In the genomic region with DNA sequence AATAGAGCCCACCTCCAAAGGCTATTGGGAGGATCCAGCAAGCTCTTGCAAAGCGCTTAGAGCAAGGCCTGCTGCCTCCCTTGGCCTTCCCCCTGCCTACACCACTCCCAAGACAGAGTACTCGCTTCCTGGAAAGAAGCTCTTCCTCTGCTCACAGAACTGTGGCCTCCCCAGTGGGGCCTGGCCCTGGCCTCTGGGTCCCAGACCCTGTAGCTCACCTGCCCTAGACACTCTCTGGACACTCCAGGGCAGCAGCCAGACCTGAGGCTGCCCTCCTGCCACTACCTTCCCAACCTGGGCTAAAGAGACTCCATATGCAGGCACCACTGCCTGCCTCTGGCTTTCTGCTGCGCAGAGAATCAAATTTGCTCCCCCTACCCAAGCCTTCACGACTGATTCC, we compare ENCODE assay signal across 1 cellular context.
TF ChIP-seq lines count a peak whose summit lies in the region.

No MANE protein-coding gene starts in this region.

TF ChIP-seq in H1, 55 proteins besides CTCF, POLR2A, EP300 and RAD21:
- TF ChIP-seq GTF2F1 (IDR thresholded peaks at IDR 0.05; ENCODE audit: borderline replicate concordance, low read depth, low read length) (no peak), TEAD4 (IDR thresholded peaks at IDR 0.05; ENCODE audit: low read depth, low read length) (no peak), CHD1 (IDR thresholded peaks at IDR 0.05; ENCODE audit: low read depth, low read length) (no peak), BACH1 (IDR thresholded peaks at IDR 0.05; ENCODE audit: low read length) (no peak), SIX5 (IDR thresholded peaks at IDR 0.05; ENCODE audit: low read depth, low read length) (no peak), POLR2AphosphoS5 (IDR thresholded peaks at IDR 0.05; ENCODE audit: low read depth, low read length) (no peak), SRF (IDR thresholded peaks at IDR 0.05; ENCODE audit: low read depth, low read length) (no peak), EGR1 (IDR thresholded peaks at IDR 0.05; ENCODE audit: borderline replicate concordance, low read depth, low read length) (no peak), HDAC2 (IDR thresholded peaks at IDR 0.05; ENCODE audit: borderline replicate concordance in 1 of 2, low read depth in 2 of 2, low read length in 2 of 2) (no peak), TAF1 (IDR thresholded peaks at IDR 0.05; ENCODE audit: low read depth, low read length) (no peak), SIRT6 (IDR thresholded peaks at IDR 0.05; ENCODE audit: low read length) (no peak)
- TF ChIP-seq, protein P1, sequence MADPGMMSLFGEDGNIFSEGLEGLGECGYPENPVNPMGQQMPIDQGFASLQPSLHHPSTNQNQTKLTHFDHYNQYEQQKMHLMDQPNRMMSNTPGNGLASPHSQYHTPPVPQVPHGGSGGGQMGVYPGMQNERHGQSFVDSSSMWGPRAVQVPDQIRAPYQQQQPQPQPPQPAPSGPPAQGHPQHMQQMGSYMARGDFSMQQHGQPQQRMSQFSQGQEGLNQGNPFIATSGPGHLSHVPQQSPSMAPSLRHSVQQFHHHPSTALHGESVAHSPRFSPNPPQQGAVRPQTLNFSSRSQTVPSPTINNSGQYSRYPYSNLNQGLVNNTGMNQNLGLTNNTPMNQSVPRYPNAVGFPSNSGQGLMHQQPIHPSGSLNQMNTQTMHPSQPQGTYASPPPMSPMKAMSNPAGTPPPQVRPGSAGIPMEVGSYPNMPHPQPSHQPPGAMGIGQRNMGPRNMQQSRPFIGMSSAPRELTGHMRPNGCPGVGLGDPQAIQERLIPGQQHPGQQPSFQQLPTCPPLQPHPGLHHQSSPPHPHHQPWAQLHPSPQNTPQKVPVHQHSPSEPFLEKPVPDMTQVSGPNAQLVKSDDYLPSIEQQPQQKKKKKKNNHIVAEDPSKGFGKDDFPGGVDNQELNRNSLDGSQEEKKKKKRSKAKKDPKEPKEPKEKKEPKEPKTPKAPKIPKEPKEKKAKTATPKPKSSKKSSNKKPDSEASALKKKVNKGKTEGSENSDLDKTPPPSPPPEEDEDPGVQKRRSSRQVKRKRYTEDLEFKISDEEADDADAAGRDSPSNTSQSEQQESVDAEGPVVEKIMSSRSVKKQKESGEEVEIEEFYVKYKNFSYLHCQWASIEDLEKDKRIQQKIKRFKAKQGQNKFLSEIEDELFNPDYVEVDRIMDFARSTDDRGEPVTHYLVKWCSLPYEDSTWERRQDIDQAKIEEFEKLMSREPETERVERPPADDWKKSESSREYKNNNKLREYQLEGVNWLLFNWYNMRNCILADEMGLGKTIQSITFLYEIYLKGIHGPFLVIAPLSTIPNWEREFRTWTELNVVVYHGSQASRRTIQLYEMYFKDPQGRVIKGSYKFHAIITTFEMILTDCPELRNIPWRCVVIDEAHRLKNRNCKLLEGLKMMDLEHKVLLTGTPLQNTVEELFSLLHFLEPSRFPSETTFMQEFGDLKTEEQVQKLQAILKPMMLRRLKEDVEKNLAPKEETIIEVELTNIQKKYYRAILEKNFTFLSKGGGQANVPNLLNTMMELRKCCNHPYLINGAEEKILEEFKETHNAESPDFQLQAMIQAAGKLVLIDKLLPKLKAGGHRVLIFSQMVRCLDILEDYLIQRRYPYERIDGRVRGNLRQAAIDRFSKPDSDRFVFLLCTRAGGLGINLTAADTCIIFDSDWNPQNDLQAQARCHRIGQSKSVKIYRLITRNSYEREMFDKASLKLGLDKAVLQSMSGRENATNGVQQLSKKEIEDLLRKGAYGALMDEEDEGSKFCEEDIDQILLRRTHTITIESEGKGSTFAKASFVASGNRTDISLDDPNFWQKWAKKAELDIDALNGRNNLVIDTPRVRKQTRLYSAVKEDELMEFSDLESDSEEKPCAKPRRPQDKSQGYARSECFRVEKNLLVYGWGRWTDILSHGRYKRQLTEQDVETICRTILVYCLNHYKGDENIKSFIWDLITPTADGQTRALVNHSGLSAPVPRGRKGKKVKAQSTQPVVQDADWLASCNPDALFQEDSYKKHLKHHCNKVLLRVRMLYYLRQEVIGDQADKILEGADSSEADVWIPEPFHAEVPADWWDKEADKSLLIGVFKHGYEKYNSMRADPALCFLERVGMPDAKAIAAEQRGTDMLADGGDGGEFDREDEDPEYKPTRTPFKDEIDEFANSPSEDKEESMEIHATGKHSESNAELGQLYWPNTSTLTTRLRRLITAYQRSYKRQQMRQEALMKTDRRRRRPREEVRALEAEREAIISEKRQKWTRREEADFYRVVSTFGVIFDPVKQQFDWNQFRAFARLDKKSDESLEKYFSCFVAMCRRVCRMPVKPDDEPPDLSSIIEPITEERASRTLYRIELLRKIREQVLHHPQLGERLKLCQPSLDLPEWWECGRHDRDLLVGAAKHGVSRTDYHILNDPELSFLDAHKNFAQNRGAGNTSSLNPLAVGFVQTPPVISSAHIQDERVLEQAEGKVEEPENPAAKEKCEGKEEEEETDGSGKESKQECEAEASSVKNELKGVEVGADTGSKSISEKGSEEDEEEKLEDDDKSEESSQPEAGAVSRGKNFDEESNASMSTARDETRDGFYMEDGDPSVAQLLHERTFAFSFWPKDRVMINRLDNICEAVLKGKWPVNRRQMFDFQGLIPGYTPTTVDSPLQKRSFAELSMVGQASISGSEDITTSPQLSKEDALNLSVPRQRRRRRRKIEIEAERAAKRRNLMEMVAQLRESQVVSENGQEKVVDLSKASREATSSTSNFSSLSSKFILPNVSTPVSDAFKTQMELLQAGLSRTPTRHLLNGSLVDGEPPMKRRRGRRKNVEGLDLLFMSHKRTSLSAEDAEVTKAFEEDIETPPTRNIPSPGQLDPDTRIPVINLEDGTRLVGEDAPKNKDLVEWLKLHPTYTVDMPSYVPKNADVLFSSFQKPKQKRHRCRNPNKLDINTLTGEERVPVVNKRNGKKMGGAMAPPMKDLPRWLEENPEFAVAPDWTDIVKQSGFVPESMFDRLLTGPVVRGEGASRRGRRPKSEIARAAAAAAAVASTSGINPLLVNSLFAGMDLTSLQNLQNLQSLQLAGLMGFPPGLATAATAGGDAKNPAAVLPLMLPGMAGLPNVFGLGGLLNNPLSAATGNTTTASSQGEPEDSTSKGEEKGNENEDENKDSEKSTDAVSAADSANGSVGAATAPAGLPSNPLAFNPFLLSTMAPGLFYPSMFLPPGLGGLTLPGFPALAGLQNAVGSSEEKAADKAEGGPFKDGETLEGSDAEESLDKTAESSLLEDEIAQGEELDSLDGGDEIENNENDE (IDR thresholded peaks at IDR 0.05; ENCODE audit: insufficient replicate concordance, low read length): no peak
- TF ChIP-seq, protein P2, sequence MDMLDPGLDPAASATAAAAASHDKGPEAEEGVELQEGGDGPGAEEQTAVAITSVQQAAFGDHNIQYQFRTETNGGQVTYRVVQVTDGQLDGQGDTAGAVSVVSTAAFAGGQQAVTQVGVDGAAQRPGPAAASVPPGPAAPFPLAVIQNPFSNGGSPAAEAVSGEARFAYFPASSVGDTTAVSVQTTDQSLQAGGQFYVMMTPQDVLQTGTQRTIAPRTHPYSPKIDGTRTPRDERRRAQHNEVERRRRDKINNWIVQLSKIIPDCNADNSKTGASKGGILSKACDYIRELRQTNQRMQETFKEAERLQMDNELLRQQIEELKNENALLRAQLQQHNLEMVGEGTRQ (IDR thresholded peaks at IDR 0.05; ENCODE audit: low read length): no peak
